Comparison of ENCODE assay signal across 29 cellular contexts in genomic region chrX:40943093-40943641, GRCh38.
"Had no signal": no experiment of that assay in that cellular context is flagged by ENCODE, and none has a peak within 500 bp of the region (broad histone marks: within the 10 kb centered on the region; RNA-seq: fewer than 3 reads in every experiment).

No MANE protein-coding gene starts in this region.

- H3K27ac Mint-ChIP-seq: activated CD4-positive, alpha-beta T cell treated with anti-CD3 and anti-CD28 coated beads, Interleukin-2, amount 10 ng/mL, durations not matched to agents 24 days and 14 days; activated CD8-positive, alpha-beta T cell treated with anti-CD3 and anti-CD28 coated beads for 36 hours; activated naive CD4-positive, alpha-beta T cell treated with anti-CD3 and anti-CD28 coated beads, Interleukin-2, amount 50 U/mL, for 72 hours; activated T-helper 2 cell treated with anti-CD3 and anti-CD28 coated beads, Interferon-gamma antibody, Interleukin-2, Interleukin-4, amounts not matched to agents 10 μg/mL and 5 μg/mL and 100 μg/mL, durations not matched to agents 14 hours and 24 hours and 36 hours; T-helper 1 cell treated with Interleukin-12 subunit alpha and Interleukin-12 subunit beta and Interleukin-4 antibody, amounts not matched to agents 30 μg/mL and 1 μg/mL, for 36 hours; T-helper 2 cell treated with Interferon-gamma antibody and Interleukin-4, amounts not matched to agents 5 μg/mL and 100 μg/mL, for 36 hours had no signal

- H3K36me3 Mint-ChIP-seq: activated naive CD4-positive, alpha-beta T cell treated with anti-CD3 and anti-CD28 coated beads, Interleukin-2, amount 50 U/mL, for 72 hours had no signal

- H3K27me3 ChIP-seq: adrenal gland, body of pancreas, Peyer's patch had no signal

- H3K4me3 Mint-ChIP-seq: activated CD4-positive, alpha-beta T cell treated with anti-CD3 and anti-CD28 coated beads, Interleukin-2, amount 10 ng/mL, durations not matched to agents 24 days and 14 days; activated CD8-positive, alpha-beta T cell treated with anti-CD3 and anti-CD28 coated beads for 36 hours; T-helper 1 cell treated with Interleukin-12 subunit alpha and Interleukin-12 subunit beta and Interleukin-4 antibody, amounts not matched to agents 30 μg/mL and 1 μg/mL, for 36 hours; T-helper 2 cell treated with Interferon-gamma antibody and Interleukin-4, amounts not matched to agents 5 μg/mL and 100 μg/mL, for 36 hours had no signal

- H3K36me3 ChIP-seq: adrenal gland, Peyer's patch had no signal

- H3K27ac ChIP-seq: Peyer's patch had no signal

- H3K4me1 Mint-ChIP-seq: activated CD4-positive, alpha-beta T cell treated with anti-CD3 and anti-CD28 coated beads, Interleukin-2, amount 10 ng/mL, durations not matched to agents 24 days and 14 days had no signal

- ATAC-seq: activated CD8-positive, alpha-beta T cell treated with anti-CD3 and anti-CD28 coated beads for 36 hours; activated naive CD4-positive, alpha-beta T cell treated with anti-CD3 and anti-CD28 coated beads, Interleukin-2, amount 50 U/mL, for 72 hours; body of pancreas had no signal

- H3K4me3 ChIP-seq: adrenal gland, body of pancreas, Peyer's patch had no signal

- H3K9me3 ChIP-seq: adrenal gland, body of pancreas, Peyer's patch had no signal

- H3K9me3 Mint-ChIP-seq: activated CD4-positive, alpha-beta T cell treated with anti-CD3 and anti-CD28 coated beads, Interleukin-2, amount 10 ng/mL, durations not matched to agents 24 days and 14 days; activated CD8-positive, alpha-beta T cell treated with anti-CD3 and anti-CD28 coated beads for 36 hours; activated naive CD4-positive, alpha-beta T cell treated with anti-CD3 and anti-CD28 coated beads, Interleukin-2, amount 50 U/mL, for 72 hours; activated T-helper 2 cell treated with anti-CD3 and anti-CD28 coated beads, Interferon-gamma antibody, Interleukin-2, Interleukin-4, amounts not matched to agents 10 μg/mL and 5 μg/mL and 100 μg/mL, durations not matched to agents 14 hours and 24 hours and 36 hours; T-helper 1 cell treated with Interleukin-12 subunit alpha and Interleukin-12 subunit beta and Interleukin-4 antibody, amounts not matched to agents 30 μg/mL and 1 μg/mL, for 36 hours; T-helper 2 cell treated with Interferon-gamma antibody and Interleukin-4, amounts not matched to agents 5 μg/mL and 100 μg/mL, for 36 hours had no signal

- DNase-seq: activated CD4-positive, alpha-beta T cell treated with anti-CD3 and anti-CD28 coated beads, Interleukin-2, amount 10 ng/mL, durations not matched to agents 24 days and 14 days; activated CD4-positive, alpha-beta T cell treated with anti-CD3 and anti-CD28 coated beads, Interleukin-2, amount 50 U/mL, for 4 hours; activated CD8-positive, alpha-beta T cell treated with anti-CD3 and anti-CD28 coated beads for 36 hours; activated gamma-delta T cell; activated naive CD4-positive, alpha-beta T cell treated with Interleukin-2 at 50 U/mL for 16 hours; activated T-cell treated with anti-CD3 and anti-CD28 coated beads, Interleukin-2, amount 50 U/mL, for 1 hour; adrenal gland; body of pancreas; caudate nucleus; cerebellar nuclear complex; Karpas-422; KBM-7; MM.1S; MV-4-11; NCI-H1092; NCI-H1436 treated with DMSO at 0.1 percent for 48 hours; NCI-H1694 treated with DMSO at 0.1 percent for 48 hours; NCI-H2029; NCI-H345; NCI-H524 treated with DMSO at 0.1 percent for 48 hours; Peyer's patch; RPMI8226; SHP77 treated with DMSO at 0.1 percent for 48 hours had no signal

- H3K4me1 ChIP-seq: body of pancreas, Peyer's patch had no signal

- FAIRE-seq: bronchial epithelial cell, TTC549 had no signal

- H3K27me3 Mint-ChIP-seq: activated CD4-positive, alpha-beta T cell treated with anti-CD3 and anti-CD28 coated beads, Interleukin-2, amount 10 ng/mL, durations not matched to agents 24 days and 14 days; activated CD8-positive, alpha-beta T cell treated with anti-CD3 and anti-CD28 coated beads for 36 hours had no signal
